ENCODE assay signal across 8 cellular contexts in the genomic region with DNA sequence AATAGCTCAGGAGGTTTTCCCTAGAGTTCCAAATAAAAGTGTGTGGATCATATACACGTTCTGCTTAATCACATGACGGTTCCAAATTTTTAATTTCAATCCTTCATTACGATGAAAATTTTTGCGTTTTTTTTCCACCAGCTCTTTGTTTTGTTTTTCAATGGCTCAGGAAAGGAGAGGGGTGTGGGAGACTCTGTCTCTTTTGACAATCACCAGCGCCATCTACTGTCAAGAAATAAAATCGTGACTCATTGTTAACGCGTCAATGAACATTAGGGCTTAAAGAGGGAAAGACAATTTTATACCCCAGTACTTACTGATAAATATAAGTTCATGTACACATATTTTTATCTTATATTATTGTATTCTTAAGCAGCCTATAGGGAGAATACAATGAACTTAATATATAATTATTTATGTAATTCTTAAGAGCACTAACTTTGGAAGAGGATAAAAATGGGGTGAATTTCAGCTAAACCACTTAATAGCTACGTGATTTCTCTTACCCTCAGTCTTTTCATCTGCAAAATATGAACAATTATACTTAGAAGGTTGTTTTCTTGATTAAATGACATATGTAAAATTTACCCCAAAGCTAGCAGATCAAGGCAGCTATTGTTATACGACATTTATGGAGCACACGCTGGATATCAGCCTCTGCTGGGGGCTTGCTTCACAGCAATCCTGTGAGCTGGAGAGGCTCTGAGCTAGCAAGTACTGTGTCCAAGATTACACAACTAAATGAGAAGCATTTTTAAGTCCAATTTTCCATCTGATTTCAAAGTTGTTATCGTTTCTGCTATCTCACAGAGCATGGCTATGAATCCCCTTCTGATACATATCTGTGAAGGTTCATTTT. TPM values are rescaled to one million over a fixed set of nuclear protein-coding genes. Genes with fewer than 3 reads are reported as not detected.
DNase-seq lines count a peak whose midpoint lies in the region; ATAC-seq and TF ChIP-seq lines count a peak whose summit lies in the region.

No MANE protein-coding gene starts in this region.

- TF ChIP-seq CTCF in AG10803 (conservative IDR thresholded peaks at IDR 0.05; ENCODE audit: low read length) (peak; percentile 70), GM12865 (IDR thresholded peaks at IDR 0.05; ENCODE audit: insufficient read depth, low read depth, low read length, missing control alignments) (peak; percentile 55), nephron progenitor cell (IDR thresholded peaks at IDR 0.05) (peak; percentile 83)

- no peak for ATAC-seq in HG03135 (IDR thresholded peaks at IDR 0.05; ENCODE audit: unreplicated experiment)

- intact Hi-C loops in activated T-helper 1 cell treated with anti-CD3 and anti-CD28 coated beads, Interleukin-12 subunit alpha, Interleukin-12 subunit beta, Interleukin-2, Interleukin-4 antibody, amounts not matched to agents 30 ng/mL and 10 ng/mL and 1 ng/mL, durations not matched to agents 14 hours and 24 hours and 36 hours (cut with micrococcal nuclease): loop anchor here (1.0 to 10.0 kb wide), 6 partner anchors 45 to 1733 kb away; no protein-coding TSS in a partner anchor

- no peaks in the 10 kb centered on the region for H3K36me3 Mint-ChIP-seq in nephron progenitor cell (ENCODE audit: low read depth)
- no peaks in the 10 kb centered on the region for H3K36me3 Mint-ChIP-seq in activated T-helper 1 cell treated with anti-CD3 and anti-CD28 coated beads, Interleukin-12 subunit alpha, Interleukin-12 subunit beta, Interleukin-2, Interleukin-4 antibody, amounts not matched to agents 30 ng/mL and 10 ng/mL and 1 ng/mL, durations not matched to agents 14 hours and 24 hours and 36 hours (ENCODE audit: low read depth)

- H3K27ac Mint-ChIP-seq in nephron progenitor cell: no peak overlapping the region
- H3K27ac Mint-ChIP-seq in activated T-helper 1 cell treated with anti-CD3 and anti-CD28 coated beads, Interleukin-12 subunit alpha, Interleukin-12 subunit beta, Interleukin-2, Interleukin-4 antibody, amounts not matched to agents 30 ng/mL and 10 ng/mL and 1 ng/mL, durations not matched to agents 14 hours and 24 hours and 36 hours: no peak overlapping the region

- DNase-seq in AG10803 (ENCODE audit: low read depth) (peak; percentile 71), GM12865 (ENCODE audit: low read depth) (peak; percentile 64), NCI-H1105 treated with DMSO at 0.1 percent for 48 hours (lab: John Stamatoyannopoulos, UW) (peak; percentile 68), SW480 (ENCODE audit: low spot score) (peak; percentile 69), fibroblast of gingiva (ENCODE audit: low read depth) (peak; percentile 40), nephron progenitor cell (peak; percentile 29)
- no peak for DNase-seq in activated T-helper 1 cell treated with anti-CD3 and anti-CD28 coated beads, Interleukin-12 subunit alpha, Interleukin-12 subunit beta, Interleukin-2, Interleukin-4 antibody, amounts not matched to agents 30 ng/mL and 10 ng/mL and 1 ng/mL, durations not matched to agents 14 hours and 24 hours and 36 hours (ENCODE audit: low spot score)

- peaks cover 48% of the 10 kb centered on the region for H3K4me1 Mint-ChIP-seq in nephron progenitor cell
- H3K4me1 Mint-ChIP-seq in activated T-helper 1 cell treated with anti-CD3 and anti-CD28 coated beads, Interleukin-12 subunit alpha, Interleukin-12 subunit beta, Interleukin-2, Interleukin-4 antibody, amounts not matched to agents 30 ng/mL and 10 ng/mL and 1 ng/mL, durations not matched to agents 14 hours and 24 hours and 36 hours (ENCODE audit: low read depth): peaks cover 27% of the 10 kb centered on the region

- H3K4me3 ChIP-seq in AG10803 (ENCODE audit: low read length) (no peak overlapping the region), GM12865 (ENCODE audit: low read depth, low read length) (no peak overlapping the region)

- no peaks in the 10 kb centered on the region for H3K9me3 Mint-ChIP-seq in nephron progenitor cell
- no peaks in the 10 kb centered on the region for H3K9me3 Mint-ChIP-seq in activated T-helper 1 cell treated with anti-CD3 and anti-CD28 coated beads, Interleukin-12 subunit alpha, Interleukin-12 subunit beta, Interleukin-2, Interleukin-4 antibody, amounts not matched to agents 30 ng/mL and 10 ng/mL and 1 ng/mL, durations not matched to agents 14 hours and 24 hours and 36 hours

- H3K27me3 Mint-ChIP-seq in nephron progenitor cell (ENCODE audit: low read depth, poor library complexity): peaks cover 12% of the 10 kb centered on the region
- H3K27me3 Mint-ChIP-seq in activated T-helper 1 cell treated with anti-CD3 and anti-CD28 coated beads, Interleukin-12 subunit alpha, Interleukin-12 subunit beta, Interleukin-2, Interleukin-4 antibody, amounts not matched to agents 30 ng/mL and 10 ng/mL and 1 ng/mL, durations not matched to agents 14 hours and 24 hours and 36 hours (ENCODE audit: insufficient read depth): peaks cover 27% of the 10 kb centered on the region

- peak overlapping the region; percentile 19 for H3K4me3 Mint-ChIP-seq in nephron progenitor cell
- no peak overlapping the region for H3K4me3 Mint-ChIP-seq in activated T-helper 1 cell treated with anti-CD3 and anti-CD28 coated beads, Interleukin-12 subunit alpha, Interleukin-12 subunit beta, Interleukin-2, Interleukin-4 antibody, amounts not matched to agents 30 ng/mL and 10 ng/mL and 1 ng/mL, durations not matched to agents 14 hours and 24 hours and 36 hours

RNA-seq across cellular contexts. Expression of a gene that starts 47.4 kb away (rescaled TPM):
- total RNA-seq in activated T-helper 1 cell treated with anti-CD3 and anti-CD28 coated beads, Interleukin-12 subunit alpha, Interleukin-12 subunit beta, Interleukin-2, Interleukin-4 antibody, amounts not matched to agents 30 ng/mL and 10 ng/mL and 1 ng/mL, durations not matched to agents 14 hours and 24 hours and 36 hours: 1.3 and 2.2 TPM in 2 replicates
